9 cellular contexts compared by ENCODE assay signal in genomic region chr17:4500188-4500565, GRCh38. TPM values are rescaled to one million over a fixed set of nuclear protein-coding genes. Genes with fewer than 3 reads are reported as not detected.
DNase-seq lines count a peak whose midpoint lies in the region; ATAC-seq and TF ChIP-seq lines count a peak whose summit lies in the region.
"Had no signal": no experiment of that assay in that cellular context is flagged by ENCODE, and none has a peak within 500 bp of the region (broad histone marks: within the 10 kb centered on the region; RNA-seq: fewer than 3 reads in every experiment).

No MANE protein-coding gene starts in this region.

- peaks cover 0 to under 1% (median 0%) of the 10 kb centered on the region in 7 donors for H3K9me3 Mint-ChIP-seq in naive B cell

- ATAC-seq in heart left ventricle (peak in 1 of 4 donors; percentile 6), Right ventricle myocardium inferior (no peak), body of pancreas (peak; percentile 12), naive B cell (ENCODE audit: low read depth in 2 of 2) (no peak), HG03097 (IDR thresholded peaks at IDR 0.05; ENCODE audit: low FRiP score, unreplicated experiment) (no peak)

- TF ChIP-seq POLR2A in heart left ventricle (IDR thresholded peaks at IDR 0.05) (no peak), body of pancreas (IDR thresholded peaks at IDR 0.05) (no peak)

- H3K4me3 Mint-ChIP-seq in naive B cell: peak overlapping the region; percentile 56 to 91 (median 83)

- H3K4me1 ChIP-seq in heart left ventricle (peaks cover 2 to 68% (median 35%) of the 10 kb centered on the region in 12 donors), body of pancreas (peaks cover 71% of the 10 kb centered on the region), urinary bladder (ENCODE audit: insufficient read depth) (no peaks in the 10 kb centered on the region)

- H3K27ac ChIP-seq in heart left ventricle (peak overlapping the region in 11 of 12 donors; percentile 38 to 82 (median 72)), body of pancreas (peak overlapping the region; percentile 1 to 88 (median 54)), urinary bladder (ENCODE audit: low read depth) (no peak overlapping the region)

- no peak for TF ChIP-seq CTCF in heart left ventricle (IDR thresholded peaks at IDR 0.05)
- TF ChIP-seq CTCF in body of pancreas (IDR thresholded peaks at IDR 0.05): peak in 3 of 7 experiments; percentile 11 to 31 (median 31)

- peak overlapping the region in 1 of 6 donors; percentile 37 for H3K27ac Mint-ChIP-seq in naive B cell

- intact Hi-C loops in heart left ventricle (cut with DNase I): loop anchor here in 4 of 10 donors (5.0 to 10.0 kb wide), 3 partner anchors 37 to 78 kb away; no protein-coding TSS in a partner anchor
- intact Hi-C loops in Right ventricle myocardium inferior (cut with DNase I): loop anchor here (2.0 kb wide), 1 partner anchor 37 kb away; no protein-coding TSS in a partner anchor
- intact Hi-C loops in body of pancreas (cut with DNase I): no loop called here

- H3K4me3 ChIP-seq in heart left ventricle: peak overlapping the region; percentile 18 to 75 (median 62)
- H3K4me3 ChIP-seq in body of pancreas: peak overlapping the region in 1 of 2 donors; percentile 32
- peak overlapping the region; percentile 65 for H3K4me3 ChIP-seq in urinary bladder (ENCODE audit: low read depth, low read length)

- DNase-seq in heart left ventricle (no peak), Right ventricle myocardium inferior (ENCODE audit: missing footprints) (no peak), body of pancreas (peak in 2 of 4 donors; percentile 39 to 40), naive B cell (no peak), NOMO-1 treated with DMSO at 0.1 percent for 48 hours (lab: John Stamatoyannopoulos, UW; ENCODE audit: unreplicated experiment) (no peak), KG1 (lab: John Stamatoyannopoulos, UW) (no peak)

- peaks cover 12 to 32% (median 23%) of the 10 kb centered on the region in 3 donors for H3K4me1 Mint-ChIP-seq in naive B cell

- H3K27me3 ChIP-seq in heart left ventricle (peaks cover 0 to 33% (median 0%) of the 10 kb centered on the region in 9 donors), body of pancreas (no peaks in the 10 kb centered on the region)

- peaks cover 37 to 57% (median 57%) of the 10 kb centered on the region in 3 donors for H3K27me3 Mint-ChIP-seq in naive B cell

- 19 to 24% (median 22%) methylated on average over 6 to 7 of the region's 7 CpGs for WGBS in heart left ventricle, 4 donors
- 0 to 11% methylated on average over 3 to 7 of the region's 7 CpGs for WGBS in body of pancreas, 2 donors
- 34% methylated on average over 7 of the region's 7 CpGs for WGBS in urinary bladder

- H3K9me3 ChIP-seq in heart left ventricle: no peaks in the 10 kb centered on the region
- H3K9me3 ChIP-seq in body of pancreas: no peaks in the 10 kb centered on the region
- H3K9me3 ChIP-seq: SK-N-SH had no signal

- H3K36me3 ChIP-seq in heart left ventricle (no peaks in the 10 kb centered on the region), body of pancreas (replicated peaks in 1 of 2; ENCODE audit: insufficient read depth in 1 of 2, low read depth in 2 of 2) (no peaks in the 10 kb centered on the region), urinary bladder (ENCODE audit: insufficient read depth) (no peaks in the 10 kb centered on the region)

- H3K36me3 Mint-ChIP-seq in naive B cell: no peaks in the 10 kb centered on the region

RNA-seq across cellular contexts. Expression of gene SPNS2, which starts 1.5 kb away (rescaled TPM):
- total RNA-seq in heart left ventricle (10 to 100 TPM in 7 of 9 donors, 1 to 10 TPM in 2; 6.4 to 20.4 (median 11.4) TPM), Right ventricle myocardium inferior (12.4 TPM), body of pancreas (10 to 100 TPM; 19.2 to 58.0 TPM), urinary bladder (7.5 TPM)
- polyA plus RNA-seq in heart left ventricle (10 to 100 TPM; 13.7 to 22.0 TPM), naive B cell (ENCODE audit: low read depth in 6 of 6) (under 1 TPM in 1 of 6 donors, not detected in 5; 0.23 TPM), urinary bladder (28.2 TPM)

RNA-seq across cellular contexts. Expression of gene MYBBP1A, which starts 55.0 kb away (rescaled TPM):
- total RNA-seq in heart left ventricle: 10 to 100 TPM; 17.4 to 34.8 (median 24.4) TPM
- 10 to 100 TPM; 15.5 to 27.8 TPM for polyA plus RNA-seq in heart left ventricle
- total RNA-seq in Right ventricle myocardium inferior: 19.2 TPM
- total RNA-seq in body of pancreas: 100 to 1,000 TPM in 1 of 2 donors, 10 to 100 TPM in 1; 37.9 to 105 TPM
- 10 to 100 TPM in 5 of 6 donors, under 1 TPM in 1; 0.24 to 28.7 (median 13.4) TPM for polyA plus RNA-seq in naive B cell (ENCODE audit: low read depth in 6 of 6)
- total RNA-seq in urinary bladder: 20.7 TPM
- 29.8 TPM for polyA plus RNA-seq in urinary bladder
